8 cellular contexts compared by ENCODE assay signal in the genomic region with DNA sequence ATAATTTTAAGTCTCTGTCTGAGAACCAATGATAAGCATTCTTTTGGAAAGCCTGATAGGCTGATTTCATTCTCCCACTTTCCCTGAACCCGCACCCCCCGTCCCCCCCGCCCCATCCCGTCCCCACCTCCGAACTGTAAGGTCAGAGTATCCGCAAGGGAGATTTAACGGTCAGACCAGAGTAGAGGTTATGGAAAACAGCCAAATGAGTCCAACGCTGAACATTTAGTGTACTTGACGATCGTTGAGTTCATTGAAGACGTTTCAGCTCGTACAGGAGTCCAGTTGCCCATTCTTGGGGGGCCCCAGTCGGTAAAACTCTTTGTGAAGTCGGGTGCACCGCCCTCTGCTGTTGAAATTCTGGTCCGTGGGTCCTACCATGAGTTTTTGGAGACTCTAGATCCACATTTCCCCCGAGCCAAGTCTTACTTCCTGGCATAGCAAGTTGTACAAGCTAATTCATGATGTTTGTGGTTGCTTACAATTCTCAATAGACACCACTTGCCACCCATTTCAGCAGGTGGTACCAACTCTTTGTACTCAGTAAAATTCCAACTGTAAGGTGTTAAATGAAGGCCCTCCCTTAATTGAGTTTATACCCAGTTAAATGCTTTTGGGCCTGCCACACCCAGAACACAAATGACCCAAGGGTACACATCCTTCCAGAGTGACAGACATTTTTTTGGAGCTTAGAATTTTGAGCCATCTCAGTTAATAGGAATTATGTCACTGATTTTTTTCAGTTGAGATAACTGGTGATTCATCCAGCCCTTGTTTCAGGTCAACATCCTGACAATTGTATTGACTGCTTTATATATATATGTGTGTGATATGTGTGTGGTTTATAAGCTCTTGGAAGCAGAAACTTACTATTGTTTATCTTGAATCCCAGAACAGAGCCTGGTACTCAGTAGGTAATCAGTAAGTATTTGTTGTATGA. TPM values are rescaled to one million over a fixed set of nuclear protein-coding genes. Genes with fewer than 3 reads are reported as not detected.
DNase-seq lines count a peak whose midpoint lies in the region; ATAC-seq and TF ChIP-seq lines count a peak whose summit lies in the region.

No MANE protein-coding gene starts in this region.

- no peaks in the 10 kb centered on the region for H3F3A ChIP-seq in SU-DHL-6 (ENCODE audit: insufficient read depth)

- TF ChIP-seq CTCF in SU-DHL-6 (IDR thresholded peaks at IDR 0.05; ENCODE audit: insufficient read depth, low read length, poor library complexity, severe bottlenecking), result peak; percentile 68
- TF ChIP-seq CTCF in ascending aorta (IDR thresholded peaks at IDR 0.05), result peak; percentile 29 to 51 (median 43)
- peak; percentile 57 for TF ChIP-seq CTCF in hepatocyte (IDR thresholded peaks at IDR 0.05; ENCODE audit: poor library complexity)

- H4K20me1 ChIP-seq in SU-DHL-6 (ENCODE audit: low read depth, low read length) (no peaks in the 10 kb centered on the region), hepatocyte (ENCODE audit: insufficient read depth, poor library complexity, severe bottlenecking) (peaks cover 38% of the 10 kb centered on the region)

- no peaks in the 10 kb centered on the region for H3K27me3 ChIP-seq in HUES48 (ENCODE audit: control insufficient read depth, insufficient read depth, low read length)
- H3K27me3 ChIP-seq in SU-DHL-6 (ENCODE audit: low read length), result no peaks in the 10 kb centered on the region
- no peaks in the 10 kb centered on the region for H3K27me3 ChIP-seq in ascending aorta
- no peaks in the 10 kb centered on the region for H3K27me3 ChIP-seq in hepatocyte

- WGBS in hepatocyte (ENCODE audit: low lambda C conversion rate, missing lambda C conversion rate), result 3% methylated on average over 17 of the region's 17 CpGs

- H3K4me2 ChIP-seq in SU-DHL-6 (ENCODE audit: low read depth, low read length, poor library complexity, severe bottlenecking) (peak overlapping the region; percentile 71), hepatocyte (peak overlapping the region; percentile 82)

- DNase-seq in DMS153 (lab: John Stamatoyannopoulos, UW) (peak; percentile 2), ascending aorta (ENCODE audit: low spot score in 2 of 2) (peak in 1 of 2 donors; percentile 79), hepatocyte (ENCODE audit: low spot score) (peak; percentile 70), putamen (ENCODE audit: low spot score) (peak; percentile 38)

- H3K9me3 ChIP-seq in HUES48 (ENCODE audit: control insufficient read depth, insufficient read depth, low read length) (no peaks in the 10 kb centered on the region), SU-DHL-6 (ENCODE audit: insufficient read depth, low read length) (no peaks in the 10 kb centered on the region), ascending aorta (no peaks in the 10 kb centered on the region), hepatocyte (ENCODE audit: low read depth) (no peaks in the 10 kb centered on the region)

- H3K27ac ChIP-seq in HUES48 (ENCODE audit: low read depth, low read length) (no peak overlapping the region), SU-DHL-6 (ENCODE audit: low read depth, low read length) (peak overlapping the region; percentile 41), ascending aorta (peak overlapping the region; percentile 90 to 98), hepatocyte (peak overlapping the region; percentile 90)

- H3K4me3 ChIP-seq in HUES48 (ENCODE audit: low read depth, low read length) (peak overlapping the region; percentile 71), SU-DHL-6 (ENCODE audit: insufficient read depth, low read length, poor library complexity, severe bottlenecking) (peak overlapping the region; percentile 95), ascending aorta (peak overlapping the region; percentile 86 to 100), hepatocyte (peak overlapping the region; percentile 61)

- H3K79me2 ChIP-seq in SU-DHL-6 (ENCODE audit: insufficient read depth, low read length), result peaks cover 52% of the 10 kb centered on the region
- peaks cover 82% of the 10 kb centered on the region for H3K79me2 ChIP-seq in hepatocyte

- ATAC-seq in HG03039 (IDR thresholded peaks at IDR 0.05; ENCODE audit: unreplicated experiment), result no peak
- ATAC-seq in GM21619 (IDR thresholded peaks at IDR 0.05; ENCODE audit: unreplicated experiment), result no peak

- H3K36me3 ChIP-seq in HUES48 (ENCODE audit: control insufficient read depth, insufficient read depth, low read length) (peaks cover 16% of the 10 kb centered on the region), SU-DHL-6 (ENCODE audit: low read length) (no peaks in the 10 kb centered on the region), ascending aorta (peaks cover 0 to 3% of the 10 kb centered on the region in 2 donors), hepatocyte (replicated peaks; ENCODE audit: insufficient read depth, low read depth) (no peaks in the 10 kb centered on the region)

- intact Hi-C loops in ascending aorta (cut with DNase I), result loop anchor here (1.0 kb wide), 2 partner anchors 52 to 205 kb away; no protein-coding TSS in a partner anchor

- H2AFZ ChIP-seq in SU-DHL-6 (ENCODE audit: low read depth, low read length, severe bottlenecking) (peak overlapping the region; percentile 75), hepatocyte (peak overlapping the region; percentile 88)

- H3K4me1 ChIP-seq in HUES48 (ENCODE audit: control insufficient read depth, insufficient read depth, low read length) (0 out of 2 replicates have a peak, but pooled peaks cover 7% of the 10 kb centered on the region), ascending aorta (peaks cover 0 to 3% of the 10 kb centered on the region in 2 donors), hepatocyte (ENCODE audit: insufficient read depth) (peaks cover 7% of the 10 kb centered on the region)

- H3K9me2 ChIP-seq in SU-DHL-6 (replicated peaks; ENCODE audit: insufficient read depth, low read length), result no peaks in the 10 kb centered on the region
- H3K9me2 ChIP-seq in hepatocyte (replicated peaks; ENCODE audit: insufficient read depth), result no peaks in the 10 kb centered on the region

- H3K9ac ChIP-seq in HUES48 (ENCODE audit: low read depth, low read length) (peak overlapping the region; percentile 44), SU-DHL-6 (ENCODE audit: low read length) (peak overlapping the region; percentile 94)

RNA-seq across cellular contexts. Expression of gene MARCHF5, which starts 1.2 kb away (rescaled TPM):
- total RNA-seq in ascending aorta (5.5 TPM), hepatocyte (35.8 and 36.4 TPM in 2 replicates)
- polyA plus RNA-seq in hepatocyte, result 62.2 and 62.5 TPM in 2 replicates

RNA-seq across cellular contexts. Expression of gene CPEB3, which starts 1.3 kb away (rescaled TPM):
- total RNA-seq in ascending aorta (2.8 TPM), hepatocyte (4.1 and 4.9 TPM in 2 replicates)
- 3.8 and 4.0 TPM in 2 replicates for polyA plus RNA-seq in hepatocyte
